1 cellular context compared by ENCODE assay signal in the genomic region with DNA sequence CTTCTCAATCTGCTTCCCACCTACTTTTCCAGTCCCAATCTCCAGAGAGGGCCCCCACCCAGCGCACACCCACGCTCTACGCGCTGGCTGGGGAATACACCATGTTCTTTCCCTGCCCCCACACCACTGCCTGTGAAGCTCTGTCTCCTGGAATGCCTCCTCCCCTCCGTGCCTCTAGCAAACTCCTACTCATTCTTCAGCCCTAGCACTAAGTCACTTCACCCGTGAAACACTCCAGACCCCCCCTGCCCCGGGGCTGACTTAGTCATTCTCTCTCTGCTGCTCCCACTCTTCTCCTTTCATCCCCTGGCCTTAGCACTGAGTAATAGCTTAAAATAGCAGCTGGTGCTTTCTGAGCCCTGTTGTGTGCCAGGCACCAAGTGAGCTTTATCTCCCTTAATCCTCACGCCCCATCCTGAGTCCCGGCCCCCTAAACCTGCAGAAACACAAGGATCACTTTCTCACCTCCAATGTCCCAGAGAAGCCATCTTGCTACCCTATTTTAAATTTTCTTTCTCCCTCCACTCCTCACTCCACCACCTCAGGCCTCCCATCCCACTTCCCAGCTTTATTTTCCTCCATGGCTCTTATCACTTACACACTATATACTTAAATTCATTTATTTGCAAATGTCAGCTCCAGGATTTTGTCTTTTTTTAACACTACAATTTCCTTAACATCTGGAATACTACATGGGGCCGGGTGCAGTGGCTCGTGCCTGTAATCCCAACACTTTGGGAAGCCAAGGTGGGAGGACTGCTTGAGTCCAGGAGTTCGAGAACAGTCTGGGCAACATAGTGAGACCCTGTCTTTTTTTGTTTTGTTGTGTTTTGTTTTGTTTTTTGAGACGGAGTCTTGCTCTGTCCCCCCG.
TF ChIP-seq lines count a peak whose summit lies in the region.

No MANE protein-coding gene starts in this region.

TF ChIP-seq in HEK293, 187 proteins besides CTCF, POLR2A, EP300 and RAD21 (continued from another document):
- TF ChIP-seq ZEB2 (tag by site-specific recombination; IDR thresholded peaks at IDR 0.05): peak; percentile 91
- TF ChIP-seq, protein P1, sequence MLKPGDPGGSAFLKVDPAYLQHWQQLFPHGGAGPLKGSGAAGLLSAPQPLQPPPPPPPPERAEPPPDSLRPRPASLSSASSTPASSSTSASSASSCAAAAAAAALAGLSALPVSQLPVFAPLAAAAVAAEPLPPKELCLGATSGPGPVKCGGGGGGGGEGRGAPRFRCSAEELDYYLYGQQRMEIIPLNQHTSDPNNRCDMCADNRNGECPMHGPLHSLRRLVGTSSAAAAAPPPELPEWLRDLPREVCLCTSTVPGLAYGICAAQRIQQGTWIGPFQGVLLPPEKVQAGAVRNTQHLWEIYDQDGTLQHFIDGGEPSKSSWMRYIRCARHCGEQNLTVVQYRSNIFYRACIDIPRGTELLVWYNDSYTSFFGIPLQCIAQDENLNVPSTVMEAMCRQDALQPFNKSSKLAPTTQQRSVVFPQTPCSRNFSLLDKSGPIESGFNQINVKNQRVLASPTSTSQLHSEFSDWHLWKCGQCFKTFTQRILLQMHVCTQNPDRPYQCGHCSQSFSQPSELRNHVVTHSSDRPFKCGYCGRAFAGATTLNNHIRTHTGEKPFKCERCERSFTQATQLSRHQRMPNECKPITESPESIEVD (tag by site-specific recombination; IDR thresholded peaks at IDR 0.05): no peak
- peak; percentile 61 for TF ChIP-seq WT1 (tag by site-specific recombination; IDR thresholded peaks at IDR 0.05)
- TF ChIP-seq GLIS1 (tag by site-specific recombination; IDR thresholded peaks at IDR 0.05): peak; percentile 81
- TF ChIP-seq ZNF138 (tag by site-specific recombination; IDR thresholded peaks at IDR 0.05; ENCODE audit: borderline replicate concordance): no peak
- TF ChIP-seq ZNF701 (tag by site-specific recombination; IDR thresholded peaks at IDR 0.05): no peak
- TF ChIP-seq SP7 (tag by site-specific recombination; IDR thresholded peaks at IDR 0.05): peak; percentile 94
- TF ChIP-seq, protein P2, sequence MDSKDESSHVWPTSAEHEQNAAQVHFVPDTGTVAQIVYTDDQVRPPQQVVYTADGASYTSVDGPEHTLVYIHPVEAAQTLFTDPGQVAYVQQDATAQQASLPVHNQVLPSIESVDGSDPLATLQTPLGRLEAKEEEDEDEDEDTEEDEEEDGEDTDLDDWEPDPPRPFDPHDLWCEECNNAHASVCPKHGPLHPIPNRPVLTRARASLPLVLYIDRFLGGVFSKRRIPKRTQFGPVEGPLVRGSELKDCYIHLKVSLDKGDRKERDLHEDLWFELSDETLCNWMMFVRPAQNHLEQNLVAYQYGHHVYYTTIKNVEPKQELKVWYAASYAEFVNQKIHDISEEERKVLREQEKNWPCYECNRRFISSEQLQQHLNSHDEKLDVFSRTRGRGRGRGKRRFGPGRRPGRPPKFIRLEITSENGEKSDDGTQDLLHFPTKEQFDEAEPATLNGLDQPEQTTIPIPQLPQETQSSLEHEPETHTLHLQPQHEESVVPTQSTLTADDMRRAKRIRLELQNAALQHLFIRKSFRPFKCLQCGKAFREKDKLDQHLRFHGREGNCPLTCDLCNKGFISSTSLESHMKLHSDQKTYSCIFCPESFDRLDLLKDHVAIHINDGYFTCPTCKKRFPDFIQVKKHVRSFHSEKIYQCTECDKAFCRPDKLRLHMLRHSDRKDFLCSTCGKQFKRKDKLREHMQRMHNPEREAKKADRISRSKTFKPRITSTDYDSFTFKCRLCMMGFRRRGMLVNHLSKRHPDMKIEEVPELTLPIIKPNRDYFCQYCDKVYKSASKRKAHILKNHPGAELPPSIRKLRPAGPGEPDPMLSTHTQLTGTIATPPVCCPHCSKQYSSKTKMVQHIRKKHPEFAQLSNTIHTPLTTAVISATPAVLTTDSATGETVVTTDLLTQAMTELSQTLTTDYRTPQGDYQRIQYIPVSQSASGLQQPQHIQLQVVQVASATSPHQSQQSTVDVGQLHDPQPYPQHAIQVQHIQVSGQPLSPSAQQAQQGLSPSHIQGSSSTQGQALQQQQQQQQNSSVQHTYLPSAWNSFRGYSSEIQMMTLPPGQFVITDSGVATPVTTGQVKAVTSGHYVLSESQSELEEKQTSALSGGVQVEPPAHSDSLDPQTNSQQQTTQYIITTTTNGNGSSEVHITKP (tag by site-specific recombination; IDR thresholded peaks at IDR 0.05): peak; percentile 81
- TF ChIP-seq, protein P3, sequence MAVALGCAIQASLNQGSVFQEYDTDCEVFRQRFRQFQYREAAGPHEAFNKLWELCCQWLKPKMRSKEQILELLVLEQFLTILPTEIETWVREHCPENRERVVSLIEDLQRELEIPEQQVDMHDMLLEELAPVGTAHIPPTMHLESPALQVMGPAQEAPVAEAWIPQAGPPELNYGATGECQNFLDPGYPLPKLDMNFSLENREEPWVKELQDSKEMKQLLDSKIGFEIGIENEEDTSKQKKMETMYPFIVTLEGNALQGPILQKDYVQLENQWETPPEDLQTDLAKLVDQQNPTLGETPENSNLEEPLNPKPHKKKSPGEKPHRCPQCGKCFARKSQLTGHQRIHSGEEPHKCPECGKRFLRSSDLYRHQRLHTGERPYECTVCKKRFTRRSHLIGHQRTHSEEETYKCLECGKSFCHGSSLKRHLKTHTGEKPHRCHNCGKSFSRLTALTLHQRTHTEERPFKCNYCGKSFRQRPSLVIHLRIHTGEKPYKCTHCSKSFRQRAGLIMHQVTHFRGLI (tag by site-specific recombination; IDR thresholded peaks at IDR 0.05): no peak
- no peak for TF ChIP-seq ZNF610 (tag by site-specific recombination; IDR thresholded peaks at IDR 0.05; ENCODE audit: borderline replicate concordance)
- no peak for TF ChIP-seq ZBTB7A (tag by site-specific recombination; IDR thresholded peaks at IDR 0.05; ENCODE audit: low read depth)
- TF ChIP-seq ZNF24 (tag by site-specific recombination; IDR thresholded peaks at IDR 0.05): peak; percentile 55
- TF ChIP-seq ZNF600 (tag by site-specific recombination; IDR thresholded peaks at IDR 0.05): peak; percentile 82
- TF ChIP-seq, protein P4, sequence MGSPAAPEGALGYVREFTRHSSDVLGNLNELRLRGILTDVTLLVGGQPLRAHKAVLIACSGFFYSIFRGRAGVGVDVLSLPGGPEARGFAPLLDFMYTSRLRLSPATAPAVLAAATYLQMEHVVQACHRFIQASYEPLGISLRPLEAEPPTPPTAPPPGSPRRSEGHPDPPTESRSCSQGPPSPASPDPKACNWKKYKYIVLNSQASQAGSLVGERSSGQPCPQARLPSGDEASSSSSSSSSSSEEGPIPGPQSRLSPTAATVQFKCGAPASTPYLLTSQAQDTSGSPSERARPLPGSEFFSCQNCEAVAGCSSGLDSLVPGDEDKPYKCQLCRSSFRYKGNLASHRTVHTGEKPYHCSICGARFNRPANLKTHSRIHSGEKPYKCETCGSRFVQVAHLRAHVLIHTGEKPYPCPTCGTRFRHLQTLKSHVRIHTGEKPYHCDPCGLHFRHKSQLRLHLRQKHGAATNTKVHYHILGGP (tag by site-specific recombination; IDR thresholded peaks at IDR 0.05): no peak
- peak; percentile 85 for TF ChIP-seq ZNF394 (tag by site-specific recombination; IDR thresholded peaks at IDR 0.05; ENCODE audit: borderline replicate concordance)
- TF ChIP-seq, protein P5, sequence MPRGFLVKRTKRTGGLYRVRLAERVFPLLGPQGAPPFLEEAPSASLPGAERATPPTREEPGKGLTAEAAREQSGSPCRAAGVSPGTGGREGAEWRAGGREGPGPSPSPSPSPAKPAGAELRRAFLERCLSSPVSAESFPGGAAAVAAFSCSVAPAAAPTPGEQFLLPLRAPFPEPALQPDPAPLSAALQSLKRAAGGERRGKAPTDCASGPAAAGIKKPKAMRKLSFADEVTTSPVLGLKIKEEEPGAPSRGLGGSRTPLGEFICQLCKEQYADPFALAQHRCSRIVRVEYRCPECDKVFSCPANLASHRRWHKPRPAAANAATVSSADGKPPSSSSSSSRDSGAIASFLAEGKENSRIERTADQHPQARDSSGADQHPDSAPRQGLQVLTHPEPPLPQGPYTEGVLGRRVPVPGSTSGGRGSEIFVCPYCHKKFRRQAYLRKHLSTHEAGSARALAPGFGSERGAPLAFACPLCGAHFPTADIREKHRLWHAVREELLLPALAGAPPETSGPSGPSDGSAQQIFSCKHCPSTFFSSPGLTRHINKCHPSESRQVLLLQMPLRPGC (tag by site-specific recombination; IDR thresholded peaks at IDR 0.05): peak; percentile 85
- no peak for TF ChIP-seq ZNF585B (tag by site-specific recombination; IDR thresholded peaks at IDR 0.05)
- TF ChIP-seq GLIS2 (tag by site-specific recombination; IDR thresholded peaks at IDR 0.05): peak; percentile 95
- no peak for TF ChIP-seq ZBTB21 (tag by site-specific recombination; IDR thresholded peaks at IDR 0.05)
- TF ChIP-seq, protein P6, sequence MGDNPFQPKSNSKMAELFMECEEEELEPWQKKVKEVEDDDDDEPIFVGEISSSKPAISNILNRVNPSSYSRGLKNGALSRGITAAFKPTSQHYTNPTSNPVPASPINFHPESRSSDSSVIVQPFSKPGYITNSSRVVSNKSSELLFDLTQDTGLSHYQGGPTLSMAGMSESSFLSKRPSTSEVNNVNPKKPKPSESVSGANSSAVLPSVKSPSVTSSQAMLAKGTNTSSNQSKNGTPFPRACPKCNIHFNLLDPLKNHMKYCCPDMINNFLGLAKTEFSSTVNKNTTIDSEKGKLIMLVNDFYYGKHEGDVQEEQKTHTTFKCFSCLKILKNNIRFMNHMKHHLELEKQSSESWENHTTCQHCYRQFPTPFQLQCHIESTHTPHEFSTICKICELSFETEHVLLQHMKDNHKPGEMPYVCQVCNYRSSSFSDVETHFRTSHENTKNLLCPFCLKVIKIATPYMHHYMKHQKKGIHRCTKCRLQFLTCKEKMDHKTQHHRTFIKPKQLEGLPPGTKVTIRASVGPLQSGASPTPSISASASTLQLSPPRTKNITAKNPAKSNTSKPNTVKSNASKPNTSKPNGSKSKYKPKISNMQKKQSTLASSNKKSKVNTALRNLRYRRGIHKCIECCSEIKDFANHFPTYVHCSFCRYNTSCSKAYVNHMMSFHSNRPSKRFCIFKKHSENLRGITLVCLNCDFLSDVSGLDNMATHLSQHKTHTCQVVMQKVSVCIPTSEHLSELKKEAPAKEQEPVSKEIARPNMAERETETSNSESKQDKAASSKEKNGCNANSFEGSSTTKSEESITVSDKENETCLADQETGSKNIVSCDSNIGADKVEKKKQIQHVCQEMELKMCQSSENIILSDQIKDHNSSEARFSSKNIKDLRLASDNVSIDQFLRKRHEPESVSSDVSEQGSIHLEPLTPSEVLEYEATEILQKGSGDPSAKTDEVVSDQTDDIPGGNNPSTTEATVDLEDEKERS (tag by site-specific recombination; IDR thresholded peaks at IDR 0.05): 0 out of 2 replicates have a peak, but pooled peaks have one; percentile 17
- no peak for TF ChIP-seq SP3 (tag by site-specific recombination; IDR thresholded peaks at IDR 0.05)
- TF ChIP-seq GFI1B (tag by site-specific recombination; IDR thresholded peaks at IDR 0.05): no peak
- TF ChIP-seq MYNN (tag by site-specific recombination; IDR thresholded peaks at IDR 0.05; ENCODE audit: borderline replicate concordance): no peak
